24 cellular contexts compared by ENCODE assay signal in the genomic region with DNA sequence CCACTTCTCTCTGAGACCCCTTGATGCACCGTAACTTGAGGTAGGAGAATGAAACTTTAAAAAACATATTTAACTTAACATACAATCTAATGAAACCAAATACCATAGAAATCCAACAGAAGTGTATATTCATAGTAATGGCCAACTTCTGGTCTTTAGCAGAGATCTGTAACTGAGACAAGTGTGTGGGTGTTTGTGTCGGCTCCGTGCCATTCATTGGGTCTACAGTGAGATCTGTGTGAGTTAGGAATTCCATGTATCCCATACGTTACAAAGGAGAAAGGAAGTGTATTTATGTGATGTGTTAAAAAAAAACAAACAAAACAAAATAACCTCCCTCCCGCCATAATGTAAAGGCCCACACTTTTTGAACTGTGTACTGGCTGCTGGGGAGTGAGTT.
DNase-seq lines count a peak whose midpoint lies in the region; ATAC-seq, FAIRE-seq and TF ChIP-seq lines count a peak whose summit lies in the region.
"Had no signal": no experiment of that assay in that cellular context is flagged by ENCODE, and none has a peak within 500 bp of the region (broad histone marks: within the 10 kb centered on the region; RNA-seq: fewer than 3 reads in every experiment).

No MANE protein-coding gene starts in this region.

- ATAC-seq in activated T-cell treated with anti-CD3 and anti-CD28 coated beads, Interleukin-2, amount 50 U/mL, for 4 hours: no peak
- ATAC-seq: Right ventricle myocardium inferior had no signal

- H2AFZ ChIP-seq in mammary epithelial cell (ENCODE audit: low read depth, low read length): peak overlapping the region; percentile 64
- H2AFZ ChIP-seq in astrocyte (ENCODE audit: low read depth, low read length): no peak overlapping the region

- in situ Hi-C loops in mammary epithelial cell (cut with MboI; ENCODE audit: low sequenced_read_pairs in 2 of 2): no loop called here

- H3K4me3 ChIP-seq in mammary epithelial cell (replicated peaks in 1 of 3; ENCODE audit: insufficient read depth in 1 of 3, low read depth in 2 of 3, low read length in 3 of 3) (no peak overlapping the region), astrocyte (ENCODE audit: insufficient read depth, low read depth, low read length) (no peak overlapping the region)
- H3K4me3 ChIP-seq: SJCRH30 had no signal

- TF ChIP-seq CTCF in mammary epithelial cell (conservative IDR thresholded peaks at IDR 0.05 in 1 of 2, IDR thresholded peaks at IDR 0.05 in 1 of 2; ENCODE audit: extremely low read depth in 1 of 2, insufficient read depth in 1 of 2, low read depth in 1 of 2, low read length in 2 of 2): no peak
- TF ChIP-seq CTCF in MCF 10A (IDR thresholded peaks at IDR 0.05; ENCODE audit: unreplicated experiment): no peak
- TF ChIP-seq CTCF in astrocyte (IDR thresholded peaks at IDR 0.05; ENCODE audit: insufficient read depth, low read depth, low read length): no peak
- TF ChIP-seq CTCF in mesothelial cell of epicardium (IDR thresholded peaks at IDR 0.05; ENCODE audit: unreplicated experiment): no peak

- no peaks in the 10 kb centered on the region for H4K20me1 ChIP-seq in mammary epithelial cell (ENCODE audit: insufficient read depth, low read length)
- no peaks in the 10 kb centered on the region for H4K20me1 ChIP-seq in astrocyte (ENCODE audit: insufficient read depth, low read length)

- H3K9me3 Mint-ChIP-seq in MCF 10A (ENCODE audit: unreplicated experiment) (no peaks in the 10 kb centered on the region), astrocyte (ENCODE audit: unreplicated experiment) (no peaks in the 10 kb centered on the region), mesothelial cell of epicardium (no peaks in the 10 kb centered on the region)
- no peaks in the 10 kb centered on the region for H3K9me3 Mint-ChIP-seq in activated CD4-positive, alpha-beta T cell treated with anti-CD3 and anti-CD28 coated beads, Interleukin-2, amount 10 ng/mL, durations not matched to agents 24 days and 14 days
- no peaks in the 10 kb centered on the region for H3K9me3 Mint-ChIP-seq in activated T-cell treated with anti-CD3 and anti-CD28 coated beads, Interleukin-2, amount 50 U/mL, for 4 hours

- H3K27ac Mint-ChIP-seq in MCF 10A (ENCODE audit: low read depth, unreplicated experiment): no peak overlapping the region
- peak overlapping the region; percentile 55 for H3K27ac Mint-ChIP-seq in astrocyte (ENCODE audit: unreplicated experiment)
- H3K27ac Mint-ChIP-seq in mesothelial cell of epicardium: peak overlapping the region; percentile 13
- H3K27ac Mint-ChIP-seq in activated CD4-positive, alpha-beta T cell treated with anti-CD3 and anti-CD28 coated beads, Interleukin-2, amount 10 ng/mL, durations not matched to agents 24 days and 14 days: no peak overlapping the region
- H3K27ac Mint-ChIP-seq: B cell; CD14-positive monocyte; CD8-positive, alpha-beta memory T cell had no signal

- WGBS in mammary epithelial cell (ENCODE audit: low coverage, missing lambda C conversion rate): 44% methylated on average over 5 of the region's 5 CpGs

- DNase-seq in mammary epithelial cell: no peak
- no peak for DNase-seq in MCF 10A (ENCODE audit: unreplicated experiment)
- no peak for DNase-seq in astrocyte (ENCODE audit: low read depth)
- DNase-seq in mesothelial cell of epicardium (ENCODE audit: low spot score in 2 of 2, unreplicated experiment in 2 of 2): no peak
- no peak for DNase-seq in activated CD4-positive, alpha-beta T cell treated with anti-CD3 and anti-CD28 coated beads, Interleukin-2, amount 10 ng/mL, durations not matched to agents 24 days and 14 days
- no peak for DNase-seq in NCI-H526 (lab: John Stamatoyannopoulos, UW)
- no peak for DNase-seq in activated T-cell treated with anti-CD3 and anti-CD28 coated beads, Interleukin-2, amount 50 U/mL, for 4 hours
- DNase-seq in NCI-H2196 treated with DMSO at 0.1 percent for 48 hours (lab: John Stamatoyannopoulos, UW; ENCODE audit: unreplicated experiment): no peak
- DNase-seq: CD8-positive, alpha-beta memory T cell; DMS53; Karpas-422; NCI-H1092 treated with DMSO at 0.1 percent for 48 hours; NCI-H1436 treated with DMSO at 0.1 percent for 48 hours; NCI-H187 treated with DMSO at 0.1 percent for 48 hours; NCI-H2171 treated with DMSO at 0.1 percent for 48 hours; NCI-H524; NCI-H774; SJCRH30 had no signal

- H3K4me3 Mint-ChIP-seq in MCF 10A (ENCODE audit: unreplicated experiment): no peak overlapping the region
- no peak overlapping the region for H3K4me3 Mint-ChIP-seq in astrocyte (ENCODE audit: unreplicated experiment)
- no peak overlapping the region for H3K4me3 Mint-ChIP-seq in mesothelial cell of epicardium
- no peak overlapping the region for H3K4me3 Mint-ChIP-seq in activated CD4-positive, alpha-beta T cell treated with anti-CD3 and anti-CD28 coated beads, Interleukin-2, amount 10 ng/mL, durations not matched to agents 24 days and 14 days
- no peak overlapping the region for H3K4me3 Mint-ChIP-seq in activated T-cell treated with anti-CD3 and anti-CD28 coated beads, Interleukin-2, amount 50 U/mL, for 4 hours
- H3K4me3 Mint-ChIP-seq: B cell; CD14-positive monocyte; CD8-positive, alpha-beta memory T cell had no signal

- H3K79me2 ChIP-seq in mammary epithelial cell (ENCODE audit: insufficient read depth, low read length): no peaks in the 10 kb centered on the region
- no peaks in the 10 kb centered on the region for H3K79me2 ChIP-seq in astrocyte (ENCODE audit: insufficient read depth, low read length)

- no peak for FAIRE-seq in astrocyte (lab: Jason Lieb, UNC)
- FAIRE-seq: GM18507, H1 had no signal

- H3K9ac ChIP-seq in mammary epithelial cell (ENCODE audit: insufficient read depth, low read length) (peak overlapping the region; percentile 29), astrocyte (ENCODE audit: low read length) (no peak overlapping the region)

- H3K27me3 ChIP-seq in mammary epithelial cell (ENCODE audit: insufficient read depth, low read length) (no peaks in the 10 kb centered on the region), astrocyte (ENCODE audit: insufficient read depth, low read length) (no peaks in the 10 kb centered on the region)
- H3K27me3 ChIP-seq: SJCRH30 had no signal

- H3K4me2 ChIP-seq in mammary epithelial cell (ENCODE audit: insufficient read depth, low read depth, low read length) (peak overlapping the region; percentile 54), astrocyte (ENCODE audit: low read length) (no peak overlapping the region)

- dilution Hi-C loops in mammary epithelial cell (cut with HindIII; ENCODE audit: low sequenced_read_pairs): no loop called here

- CTCF ChIA-PET in mammary epithelial cell (lab: Charles Lee; ENCODE audit: low non-redundant PET): no interaction called here
- CTCF ChIA-PET in MCF 10A (lab: Yijun Ruan, JAX): no interaction called here

- H3K4me1 ChIP-seq in mammary epithelial cell (ENCODE audit: insufficient read depth, low read length) (peaks cover 26% of the 10 kb centered on the region), astrocyte (ENCODE audit: insufficient read depth, low read length) (peaks cover 9% of the 10 kb centered on the region)
- H3K4me1 ChIP-seq: SJCRH30 had no signal

- H3K9me3 ChIP-seq in mammary epithelial cell (replicated peaks; ENCODE audit: insufficient read depth, low read length) (no peaks in the 10 kb centered on the region), astrocyte (ENCODE audit: insufficient read depth, low read depth, low read length) (no peaks in the 10 kb centered on the region)
- H3K9me3 ChIP-seq: SJCRH30 had no signal

- POLR2A ChIA-PET in MCF 10A (lab: Yijun Ruan, JAX): no interaction called here

- intact Hi-C loops in mammary epithelial cell (cut with micrococcal nuclease): loop anchor here (5.0 kb wide), 1 partner anchor 42 kb away; no protein-coding TSS in a partner anchor
- intact Hi-C loops in MCF 10A (cut with micrococcal nuclease): no loop called here
- intact Hi-C loops in activated CD4-positive, alpha-beta T cell treated with anti-CD3 and anti-CD28 coated beads, Interleukin-2, amount 10 ng/mL, durations not matched to agents 24 days and 14 days (cut with micrococcal nuclease): no loop called here

- peak overlapping the region; percentile 76 for H3K27ac ChIP-seq in mammary epithelial cell (ENCODE audit: insufficient read depth, low read depth, low read length)
- H3K27ac ChIP-seq in astrocyte (ENCODE audit: low read depth, low read length): peak overlapping the region; percentile 0
- H3K27ac ChIP-seq: 22Rv1, SJCRH30 had no signal

- H3K36me3 Mint-ChIP-seq in MCF 10A (ENCODE audit: insufficient read depth, unreplicated experiment) (peaks cover 4% of the 10 kb centered on the region), astrocyte (ENCODE audit: low read depth, unreplicated experiment) (no peaks in the 10 kb centered on the region), mesothelial cell of epicardium (no peaks in the 10 kb centered on the region)
- H3K36me3 Mint-ChIP-seq in activated CD4-positive, alpha-beta T cell treated with anti-CD3 and anti-CD28 coated beads, Interleukin-2, amount 10 ng/mL, durations not matched to agents 24 days and 14 days (ENCODE audit: low read depth): no peaks in the 10 kb centered on the region
- H3K36me3 Mint-ChIP-seq in activated T-cell treated with anti-CD3 and anti-CD28 coated beads, Interleukin-2, amount 50 U/mL, for 4 hours (ENCODE audit: insufficient read depth): no peaks in the 10 kb centered on the region
- H3K36me3 Mint-ChIP-seq: CD14-positive monocyte; CD8-positive, alpha-beta memory T cell had no signal

- H3K4me1 Mint-ChIP-seq in MCF 10A (ENCODE audit: insufficient read depth, unreplicated experiment) (peaks cover 10% of the 10 kb centered on the region), astrocyte (ENCODE audit: low read depth, unreplicated experiment) (peaks cover 30% of the 10 kb centered on the region), mesothelial cell of epicardium (peaks cover 25% of the 10 kb centered on the region)
- no peaks in the 10 kb centered on the region for H3K4me1 Mint-ChIP-seq in activated CD4-positive, alpha-beta T cell treated with anti-CD3 and anti-CD28 coated beads, Interleukin-2, amount 10 ng/mL, durations not matched to agents 24 days and 14 days
- H3K4me1 Mint-ChIP-seq in activated T-cell treated with anti-CD3 and anti-CD28 coated beads, Interleukin-2, amount 50 U/mL, for 4 hours (ENCODE audit: low read depth): no peaks in the 10 kb centered on the region
- H3K4me1 Mint-ChIP-seq: B cell; CD14-positive monocyte; CD8-positive, alpha-beta memory T cell had no signal

- no peaks in the 10 kb centered on the region for H3K36me3 ChIP-seq in mammary epithelial cell (ENCODE audit: insufficient read depth, low read length)
- no peaks in the 10 kb centered on the region for H3K36me3 ChIP-seq in astrocyte (ENCODE audit: insufficient read depth, low read length)
- H3K36me3 ChIP-seq: SJCRH30 had no signal

- BruUV-seq in mammary epithelial cell (replicated peaks; lab: Mats Ljungman, UMichigan) (no TSS peak), MCF 10A (replicated peaks; lab: Mats Ljungman, UMichigan) (no TSS peak)

- H3K27me3 Mint-ChIP-seq in MCF 10A (ENCODE audit: insufficient read depth, unreplicated experiment) (no peaks in the 10 kb centered on the region), astrocyte (ENCODE audit: low read depth, unreplicated experiment) (no peaks in the 10 kb centered on the region), mesothelial cell of epicardium (ENCODE audit: low read depth) (no peaks in the 10 kb centered on the region)
- no peaks in the 10 kb centered on the region for H3K27me3 Mint-ChIP-seq in activated CD4-positive, alpha-beta T cell treated with anti-CD3 and anti-CD28 coated beads, Interleukin-2, amount 10 ng/mL, durations not matched to agents 24 days and 14 days
- H3K27me3 Mint-ChIP-seq in activated T-cell treated with anti-CD3 and anti-CD28 coated beads, Interleukin-2, amount 50 U/mL, for 4 hours (ENCODE audit: low read depth): peaks cover 5% of the 10 kb centered on the region
- H3K27me3 Mint-ChIP-seq: B cell had no signal

Comparison
In these comparisons a context has a peak if more than half of its experiments do, and no peak if none do; other contexts are left out.
1. H3K27ac Mint-ChIP-seq: peak in astrocyte (single experiment) and mesothelial cell of epicardium (single experiment); none in MCF 10A (single experiment) and activated CD4-positive, alpha-beta T cell treated with anti-CD3 and anti-CD28 coated beads, Interleukin-2, amount 10 ng/mL, durations not matched to agents 24 days and 14 days (single experiment).